In the genomic region with DNA sequence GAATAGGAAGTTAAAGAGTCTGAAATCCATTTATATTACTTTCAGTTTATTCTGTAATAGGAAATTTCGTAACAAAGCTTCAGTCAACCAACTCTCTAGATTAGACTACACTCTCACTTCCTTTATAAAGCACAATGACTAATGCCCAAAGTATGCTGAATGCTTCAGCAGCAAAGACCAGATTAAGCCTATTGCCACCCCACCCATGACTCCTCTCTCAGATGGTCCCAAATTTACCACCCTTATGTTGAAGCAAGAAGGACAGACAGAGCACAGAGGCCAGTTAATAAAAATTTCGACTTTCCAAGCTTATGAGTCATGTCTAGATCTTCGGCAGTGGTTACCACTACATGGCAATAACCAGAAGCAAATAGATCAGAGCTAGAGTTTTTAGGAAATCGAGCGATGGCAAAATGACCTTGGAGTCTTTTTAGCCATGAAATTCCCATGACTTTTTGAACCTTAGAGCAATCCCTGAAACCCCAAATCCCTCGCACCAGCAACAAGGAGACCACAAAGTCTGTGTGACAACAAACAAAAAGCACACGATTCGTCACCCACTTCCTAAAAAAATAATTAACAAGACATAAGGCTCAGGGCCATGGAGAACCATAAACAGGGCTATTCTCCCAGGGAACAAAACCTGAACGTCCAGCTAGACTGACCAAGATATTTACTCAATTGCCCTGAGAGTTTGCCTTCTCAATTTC, we compare ENCODE assay signal across 8 cellular contexts.
DNase-seq lines count a peak whose midpoint lies in the region; ATAC-seq and TF ChIP-seq lines count a peak whose summit lies in the region.

No MANE protein-coding gene starts in this region.

- POLR2A ChIA-PET in WTC11 (lab: Charles Lee), result no interaction called here

- ATAC-seq in HG02870 (IDR thresholded peaks at IDR 0.05; ENCODE audit: unreplicated experiment) (peak; percentile 77), WTC11 (no peak)

- H3K4me3 ChIP-seq in HAP-1, result no peak overlapping the region

- no peaks in the 10 kb centered on the region for H3K4me1 ChIP-seq in HAP-1

- DNase-seq in AG08395 (ENCODE audit: low spot score), result peak; percentile 58
- peak; percentile 36 to 88 for DNase-seq in SW 1271 (lab: John Stamatoyannopoulos, UW)
- peak; percentile 80 for DNase-seq in iris pigment epithelial cell (ENCODE audit: low read depth)
- no peak for DNase-seq in WTC11 (ENCODE audit: low spot score)
- DNase-seq in NCI-H2107 treated with DMSO at 0.1 percent for 48 hours (lab: John Stamatoyannopoulos, UW; ENCODE audit: unreplicated experiment), result no peak
- no peak for DNase-seq in HAP-1 (ENCODE audit: low spot score in 2 of 2)
- DNase-seq in mesenteric fat pad (ENCODE audit: low spot score), result no peak

- H3K27ac Mint-ChIP-seq in WTC11, result no peak overlapping the region

- H3K9me3 ChIP-seq in HAP-1, result no peaks in the 10 kb centered on the region

- H3K36me3 ChIP-seq in HAP-1 (replicated peaks), result no peaks in the 10 kb centered on the region

- H3K36me3 Mint-ChIP-seq in WTC11, result no peaks in the 10 kb centered on the region

- in situ Hi-C loops in HAP-1 (cut with MboI; ENCODE audit: low sequenced_read_pairs), result no loop called here

- CTCF ChIA-PET in WTC11 (lab: Charles Lee), result no interaction called here

- no peaks in the 10 kb centered on the region for H3K9me3 Mint-ChIP-seq in WTC11

- 0 out of 2 replicates have a peak, but pooled peaks cover 6% of the 10 kb centered on the region for H3K4me1 Mint-ChIP-seq in WTC11

- H3K27me3 ChIP-seq in HAP-1 (ENCODE audit: low read depth), result no peaks in the 10 kb centered on the region; the same call in 1 of the 2 replicates

- no peaks in the 10 kb centered on the region for H3K27me3 Mint-ChIP-seq in WTC11 (ENCODE audit: low read depth)

- no peak for TF ChIP-seq CTCF in WTC11 (IDR thresholded peaks at IDR 0.05)

- no peak overlapping the region for H3K4me3 Mint-ChIP-seq in WTC11

TF ChIP-seq in WTC11, 78 proteins besides CTCF, POLR2A, EP300 and RAD21:
- TF ChIP-seq ESRRA (CRISPR knock-in tag; IDR thresholded peaks at IDR 0.05; ENCODE audit: borderline replicate concordance) (no peak), ZNF416 (CRISPR knock-in tag; IDR thresholded peaks at IDR 0.05) (no peak), SMAD3 (CRISPR knock-in tag; IDR thresholded peaks at IDR 0.05; ENCODE audit: borderline replicate concordance) (no peak)
- TF ChIP-seq, protein P1, sequence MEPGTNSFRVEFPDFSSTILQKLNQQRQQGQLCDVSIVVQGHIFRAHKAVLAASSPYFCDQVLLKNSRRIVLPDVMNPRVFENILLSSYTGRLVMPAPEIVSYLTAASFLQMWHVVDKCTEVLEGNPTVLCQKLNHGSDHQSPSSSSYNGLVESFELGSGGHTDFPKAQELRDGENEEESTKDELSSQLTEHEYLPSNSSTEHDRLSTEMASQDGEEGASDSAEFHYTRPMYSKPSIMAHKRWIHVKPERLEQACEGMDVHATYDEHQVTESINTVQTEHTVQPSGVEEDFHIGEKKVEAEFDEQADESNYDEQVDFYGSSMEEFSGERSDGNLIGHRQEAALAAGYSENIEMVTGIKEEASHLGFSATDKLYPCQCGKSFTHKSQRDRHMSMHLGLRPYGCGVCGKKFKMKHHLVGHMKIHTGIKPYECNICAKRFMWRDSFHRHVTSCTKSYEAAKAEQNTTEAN (CRISPR knock-in tag; IDR thresholded peaks at IDR 0.05), result no peak
- TF ChIP-seq, protein P2, sequence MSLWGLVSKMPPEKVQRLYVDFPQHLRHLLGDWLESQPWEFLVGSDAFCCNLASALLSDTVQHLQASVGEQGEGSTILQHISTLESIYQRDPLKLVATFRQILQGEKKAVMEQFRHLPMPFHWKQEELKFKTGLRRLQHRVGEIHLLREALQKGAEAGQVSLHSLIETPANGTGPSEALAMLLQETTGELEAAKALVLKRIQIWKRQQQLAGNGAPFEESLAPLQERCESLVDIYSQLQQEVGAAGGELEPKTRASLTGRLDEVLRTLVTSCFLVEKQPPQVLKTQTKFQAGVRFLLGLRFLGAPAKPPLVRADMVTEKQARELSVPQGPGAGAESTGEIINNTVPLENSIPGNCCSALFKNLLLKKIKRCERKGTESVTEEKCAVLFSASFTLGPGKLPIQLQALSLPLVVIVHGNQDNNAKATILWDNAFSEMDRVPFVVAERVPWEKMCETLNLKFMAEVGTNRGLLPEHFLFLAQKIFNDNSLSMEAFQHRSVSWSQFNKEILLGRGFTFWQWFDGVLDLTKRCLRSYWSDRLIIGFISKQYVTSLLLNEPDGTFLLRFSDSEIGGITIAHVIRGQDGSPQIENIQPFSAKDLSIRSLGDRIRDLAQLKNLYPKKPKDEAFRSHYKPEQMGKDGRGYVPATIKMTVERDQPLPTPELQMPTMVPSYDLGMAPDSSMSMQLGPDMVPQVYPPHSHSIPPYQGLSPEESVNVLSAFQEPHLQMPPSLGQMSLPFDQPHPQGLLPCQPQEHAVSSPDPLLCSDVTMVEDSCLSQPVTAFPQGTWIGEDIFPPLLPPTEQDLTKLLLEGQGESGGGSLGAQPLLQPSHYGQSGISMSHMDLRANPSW (CRISPR knock-in tag; conservative IDR thresholded peaks at IDR 0.05; ENCODE audit: low read depth), result no peak
- TF ChIP-seq, protein P3, sequence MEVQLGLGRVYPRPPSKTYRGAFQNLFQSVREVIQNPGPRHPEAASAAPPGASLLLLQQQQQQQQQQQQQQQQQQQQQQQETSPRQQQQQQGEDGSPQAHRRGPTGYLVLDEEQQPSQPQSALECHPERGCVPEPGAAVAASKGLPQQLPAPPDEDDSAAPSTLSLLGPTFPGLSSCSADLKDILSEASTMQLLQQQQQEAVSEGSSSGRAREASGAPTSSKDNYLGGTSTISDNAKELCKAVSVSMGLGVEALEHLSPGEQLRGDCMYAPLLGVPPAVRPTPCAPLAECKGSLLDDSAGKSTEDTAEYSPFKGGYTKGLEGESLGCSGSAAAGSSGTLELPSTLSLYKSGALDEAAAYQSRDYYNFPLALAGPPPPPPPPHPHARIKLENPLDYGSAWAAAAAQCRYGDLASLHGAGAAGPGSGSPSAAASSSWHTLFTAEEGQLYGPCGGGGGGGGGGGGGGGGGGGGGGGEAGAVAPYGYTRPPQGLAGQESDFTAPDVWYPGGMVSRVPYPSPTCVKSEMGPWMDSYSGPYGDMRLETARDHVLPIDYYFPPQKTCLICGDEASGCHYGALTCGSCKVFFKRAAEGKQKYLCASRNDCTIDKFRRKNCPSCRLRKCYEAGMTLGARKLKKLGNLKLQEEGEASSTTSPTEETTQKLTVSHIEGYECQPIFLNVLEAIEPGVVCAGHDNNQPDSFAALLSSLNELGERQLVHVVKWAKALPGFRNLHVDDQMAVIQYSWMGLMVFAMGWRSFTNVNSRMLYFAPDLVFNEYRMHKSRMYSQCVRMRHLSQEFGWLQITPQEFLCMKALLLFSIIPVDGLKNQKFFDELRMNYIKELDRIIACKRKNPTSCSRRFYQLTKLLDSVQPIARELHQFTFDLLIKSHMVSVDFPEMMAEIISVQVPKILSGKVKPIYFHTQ (CRISPR knock-in tag; IDR thresholded peaks at IDR 0.05), result no peak
- TF ChIP-seq, protein P4, sequence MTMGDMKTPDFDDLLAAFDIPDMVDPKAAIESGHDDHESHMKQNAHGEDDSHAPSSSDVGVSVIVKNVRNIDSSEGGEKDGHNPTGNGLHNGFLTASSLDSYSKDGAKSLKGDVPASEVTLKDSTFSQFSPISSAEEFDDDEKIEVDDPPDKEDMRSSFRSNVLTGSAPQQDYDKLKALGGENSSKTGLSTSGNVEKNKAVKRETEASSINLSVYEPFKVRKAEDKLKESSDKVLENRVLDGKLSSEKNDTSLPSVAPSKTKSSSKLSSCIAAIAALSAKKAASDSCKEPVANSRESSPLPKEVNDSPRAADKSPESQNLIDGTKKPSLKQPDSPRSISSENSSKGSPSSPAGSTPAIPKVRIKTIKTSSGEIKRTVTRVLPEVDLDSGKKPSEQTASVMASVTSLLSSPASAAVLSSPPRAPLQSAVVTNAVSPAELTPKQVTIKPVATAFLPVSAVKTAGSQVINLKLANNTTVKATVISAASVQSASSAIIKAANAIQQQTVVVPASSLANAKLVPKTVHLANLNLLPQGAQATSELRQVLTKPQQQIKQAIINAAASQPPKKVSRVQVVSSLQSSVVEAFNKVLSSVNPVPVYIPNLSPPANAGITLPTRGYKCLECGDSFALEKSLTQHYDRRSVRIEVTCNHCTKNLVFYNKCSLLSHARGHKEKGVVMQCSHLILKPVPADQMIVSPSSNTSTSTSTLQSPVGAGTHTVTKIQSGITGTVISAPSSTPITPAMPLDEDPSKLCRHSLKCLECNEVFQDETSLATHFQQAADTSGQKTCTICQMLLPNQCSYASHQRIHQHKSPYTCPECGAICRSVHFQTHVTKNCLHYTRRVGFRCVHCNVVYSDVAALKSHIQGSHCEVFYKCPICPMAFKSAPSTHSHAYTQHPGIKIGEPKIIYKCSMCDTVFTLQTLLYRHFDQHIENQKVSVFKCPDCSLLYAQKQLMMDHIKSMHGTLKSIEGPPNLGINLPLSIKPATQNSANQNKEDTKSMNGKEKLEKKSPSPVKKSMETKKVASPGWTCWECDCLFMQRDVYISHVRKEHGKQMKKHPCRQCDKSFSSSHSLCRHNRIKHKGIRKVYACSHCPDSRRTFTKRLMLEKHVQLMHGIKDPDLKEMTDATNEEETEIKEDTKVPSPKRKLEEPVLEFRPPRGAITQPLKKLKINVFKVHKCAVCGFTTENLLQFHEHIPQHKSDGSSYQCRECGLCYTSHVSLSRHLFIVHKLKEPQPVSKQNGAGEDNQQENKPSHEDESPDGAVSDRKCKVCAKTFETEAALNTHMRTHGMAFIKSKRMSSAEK (CRISPR knock-in tag; IDR thresholded peaks at IDR 0.05; ENCODE audit: borderline replicate concordance), result no peak
- TF ChIP-seq, protein P5, sequence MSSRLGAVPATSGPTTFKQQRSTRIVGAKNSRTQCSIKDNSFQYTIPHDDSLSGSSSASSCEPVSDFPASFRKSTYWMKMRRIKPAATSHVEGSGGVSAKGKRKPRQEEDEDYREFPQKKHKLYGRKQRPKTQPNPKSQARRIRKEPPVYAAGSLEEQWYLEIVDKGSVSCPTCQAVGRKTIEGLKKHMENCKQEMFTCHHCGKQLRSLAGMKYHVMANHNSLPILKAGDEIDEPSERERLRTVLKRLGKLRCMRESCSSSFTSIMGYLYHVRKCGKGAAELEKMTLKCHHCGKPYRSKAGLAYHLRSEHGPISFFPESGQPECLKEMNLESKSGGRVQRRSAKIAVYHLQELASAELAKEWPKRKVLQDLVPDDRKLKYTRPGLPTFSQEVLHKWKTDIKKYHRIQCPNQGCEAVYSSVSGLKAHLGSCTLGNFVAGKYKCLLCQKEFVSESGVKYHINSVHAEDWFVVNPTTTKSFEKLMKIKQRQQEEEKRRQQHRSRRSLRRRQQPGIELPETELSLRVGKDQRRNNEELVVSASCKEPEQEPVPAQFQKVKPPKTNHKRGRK (CRISPR knock-in tag; IDR thresholded peaks at IDR 0.05; ENCODE audit: borderline replicate concordance), result no peak
TF ChIP-seq in WTC11: peak in this region for 0.

Comparison
In these comparisons a context has a peak if more than half of its experiments do, and no peak if none do; other contexts are left out.
1. DNase-seq: peak in AG08395 (single experiment), SW 1271 (2 of 2) and iris pigment epithelial cell (single experiment); none in WTC11 (single experiment), NCI-H2107 treated with DMSO at 0.1 percent for 48 hours (single experiment), HAP-1 (0 of 2) and mesenteric fat pad (single experiment).